28 cellular contexts compared by ENCODE assay signal in genomic region chr1:34639701-34640100, GRCh38.
"Had no signal": no experiment of that assay in that cellular context is flagged by ENCODE, and none has a peak within 500 bp of the region (broad histone marks: within the 10 kb centered on the region; RNA-seq: fewer than 3 reads in every experiment).

No MANE protein-coding gene starts in this region.

- H3K4me1 ChIP-seq: ascending aorta, body of pancreas had no signal

- H3K27ac Mint-ChIP-seq: activated B cell treated with CpG ODN at 0.5 μM for 24 hours; activated CD4-positive, alpha-beta T cell treated with anti-CD3 and anti-CD28 coated beads, Interleukin-2, amount 10 ng/mL, durations not matched to agents 24 days and 14 days; activated naive CD4-positive, alpha-beta T cell treated with anti-CD3 and anti-CD28 coated beads, Interleukin-2, amount 50 U/mL, for 72 hours; activated naive CD8-positive, alpha-beta T cell treated with anti-CD3 and anti-CD28 coated beads, Interleukin-2, amount 50 U/mL, for 24 hours; T-helper 2 cell treated with Interferon-gamma antibody and Interleukin-4, amounts not matched to agents 5 μg/mL and 100 μg/mL, for 36 hours had no signal

- ATAC-seq: activated naive CD4-positive, alpha-beta T cell treated with anti-CD3 and anti-CD28 coated beads, Interleukin-2, amount 50 U/mL, for 72 hours; activated naive CD8-positive, alpha-beta T cell treated with anti-CD3 and anti-CD28 coated beads, Interleukin-2, amount 50 U/mL, for 24 hours; activated T-cell treated with anti-CD3 and anti-CD28 coated beads, Interleukin-2, amount 50 U/mL, for 4 hours; body of pancreas had no signal

- H3K9ac ChIP-seq: KMS-11 had no signal

- H3K4me3 Mint-ChIP-seq: activated B cell treated with CpG ODN at 0.5 μM for 24 hours; activated CD4-positive, alpha-beta T cell treated with anti-CD3 and anti-CD28 coated beads, Interleukin-2, amount 10 ng/mL, durations not matched to agents 24 days and 14 days; activated naive CD8-positive, alpha-beta T cell treated with anti-CD3 and anti-CD28 coated beads, Interleukin-2, amount 50 U/mL, for 24 hours; activated T-cell treated with anti-CD3 and anti-CD28 coated beads, Interleukin-2, amount 50 U/mL, for 4 hours; central memory CD8-positive, alpha-beta T cell; T-helper 2 cell treated with Interferon-gamma antibody and Interleukin-4, amounts not matched to agents 5 μg/mL and 100 μg/mL, for 36 hours had no signal

- H3K4me2 ChIP-seq: KMS-11 had no signal

- H3K9me3 Mint-ChIP-seq: activated B cell treated with CpG ODN at 0.5 μM for 24 hours; activated CD4-positive, alpha-beta T cell treated with anti-CD3 and anti-CD28 coated beads, Interleukin-2, amount 10 ng/mL, durations not matched to agents 24 days and 14 days; activated naive CD8-positive, alpha-beta T cell treated with anti-CD3 and anti-CD28 coated beads, Interleukin-2, amount 50 U/mL, for 24 hours; activated T-cell treated with anti-CD3 and anti-CD28 coated beads, Interleukin-2, amount 50 U/mL, for 4 hours; central memory CD8-positive, alpha-beta T cell; T-helper 2 cell treated with Interferon-gamma antibody and Interleukin-4, amounts not matched to agents 5 μg/mL and 100 μg/mL, for 36 hours had no signal

- H3K36me3 Mint-ChIP-seq: activated naive CD4-positive, alpha-beta T cell treated with anti-CD3 and anti-CD28 coated beads, Interleukin-2, amount 50 U/mL, for 72 hours had no signal

- H3K36me3 ChIP-seq: ascending aorta, MG63 had no signal

- H3K9me3 ChIP-seq: ascending aorta, body of pancreas, MG63 had no signal

- H3K4me1 Mint-ChIP-seq: activated B cell treated with CpG ODN at 0.5 μM for 24 hours; activated CD4-positive, alpha-beta T cell treated with anti-CD3 and anti-CD28 coated beads, Interleukin-2, amount 10 ng/mL, durations not matched to agents 24 days and 14 days; activated naive CD8-positive, alpha-beta T cell treated with anti-CD3 and anti-CD28 coated beads, Interleukin-2, amount 50 U/mL, for 24 hours; central memory CD8-positive, alpha-beta T cell had no signal

- H3K27ac ChIP-seq: ascending aorta, body of pancreas, KMS-11 had no signal

- H3K27me3 ChIP-seq: ascending aorta, body of pancreas had no signal

- DNase-seq: activated B cell treated with CpG ODN at 0.5 μM for 24 hours; activated CD4-positive, alpha-beta T cell treated with anti-CD3 and anti-CD28 coated beads for 1 hour; activated CD4-positive, alpha-beta T cell treated with anti-CD3 and anti-CD28 coated beads, Interleukin-2, amount 10 ng/mL, durations not matched to agents 24 days and 14 days; activated CD4-positive, alpha-beta T cell treated with anti-CD3 and anti-CD28 coated beads, Interleukin-2, amount 50 U/mL, for 48 hours; activated CD8-positive, alpha-beta memory T cell treated with anti-CD3 and anti-CD28 coated beads for 24 hours; activated effector memory CD4-positive, alpha-beta T cell treated with anti-CD3 and anti-CD28 coated beads, Interleukin-2, amount 50 U/mL, for 16 hours; activated naive CD4-positive, alpha-beta T cell treated with Interleukin-2 at 50 U/mL for 16 hours; activated naive CD8-positive, alpha-beta T cell treated with anti-CD3 and anti-CD28 coated beads, Interleukin-2, amount 50 U/mL, for 24 hours; activated T-cell treated with anti-CD3 and anti-CD28 coated beads, Interleukin-2, amount 50 U/mL, for 4 hours; amniotic stem cell; body of pancreas; MG63; MV-4-11; NCI-H1092 treated with DMSO at 0.1 percent for 48 hours; NCI-H1417 treated with DMSO at 0.1 percent for 48 hours; NCI-H1694 treated with DMSO at 0.1 percent for 48 hours; NCI-H2029 treated with DMSO at 0.1 percent for 48 hours; NCI-H345; NCI-H510A; NCI-H526 treated with DMSO at 0.1 percent for 48 hours; NCI-H82; SIG-M5; T-helper 1 cell had no signal

- H3K4me3 ChIP-seq: ascending aorta, body of pancreas, MG63 had no signal
